In the genomic region with DNA sequence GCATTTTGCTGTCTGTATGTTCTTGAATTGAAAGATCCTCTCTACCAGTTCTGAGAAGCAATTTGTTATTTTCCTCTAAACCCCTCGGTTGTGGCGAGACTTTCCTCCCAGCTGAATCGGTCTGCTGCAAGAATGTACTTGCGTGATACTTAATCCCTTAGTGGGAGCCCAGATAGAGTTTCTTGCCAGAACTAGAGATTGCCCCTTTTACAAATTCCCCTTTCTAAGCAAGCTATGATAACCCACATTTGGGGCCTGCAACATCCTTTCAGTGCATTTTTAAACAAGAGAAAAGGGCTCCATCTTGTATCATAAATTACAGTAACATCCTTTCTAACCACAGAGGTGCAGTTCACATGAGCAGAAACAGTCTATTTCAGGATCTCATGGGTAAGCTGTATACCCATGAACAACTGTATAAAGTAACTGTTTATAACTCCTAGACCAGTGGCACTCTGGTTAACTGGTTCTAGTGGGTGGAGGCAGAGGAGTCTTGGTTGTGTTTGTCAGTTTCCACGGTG, we compare ENCODE assay signal across 8 cellular contexts.
DNase-seq lines count a peak whose midpoint lies in the region; ATAC-seq, FAIRE-seq and TF ChIP-seq lines count a peak whose summit lies in the region.

No MANE protein-coding gene starts in this region.

- WGBS in pancreas, 2 donors = 70% methylated on average over 5 of the region's 5 CpGs

- peak overlapping the region; percentile 95 for H3K27ac Mint-ChIP-seq in activated naive CD8-positive, alpha-beta T cell
- peak overlapping the region; percentile 98 for H3K27ac Mint-ChIP-seq in nephron progenitor cell

- peak overlapping the region; percentile 68 for H3K4me3 Mint-ChIP-seq in activated naive CD8-positive, alpha-beta T cell
- H3K4me3 Mint-ChIP-seq in nephron progenitor cell = peak overlapping the region; percentile 11

- H3K36me3 ChIP-seq in pancreas = no peaks in the 10 kb centered on the region

- no peaks in the 10 kb centered on the region for H3K27me3 Mint-ChIP-seq in activated naive CD8-positive, alpha-beta T cell
- H3K27me3 Mint-ChIP-seq in nephron progenitor cell (ENCODE audit: low read depth, poor library complexity) = peaks cover 3% of the 10 kb centered on the region

- no peaks in the 10 kb centered on the region for H3K9me3 Mint-ChIP-seq in activated naive CD8-positive, alpha-beta T cell (ENCODE audit: low read depth)
- no peaks in the 10 kb centered on the region for H3K9me3 Mint-ChIP-seq in nephron progenitor cell

- no peak overlapping the region for H3K27ac ChIP-seq in pancreas

- peaks cover 0 to 7% (median 0%) of the 10 kb centered on the region in 3 donors for H3K4me1 ChIP-seq in pancreas

- DNase-seq in nephron progenitor cell (no peak), NCI-H526 treated with DMSO at 0.1 percent for 48 hours (lab: John Stamatoyannopoulos, UW) (no peak), NCI-H1048 (lab: John Stamatoyannopoulos, UW) (no peak), inferior parietal cortex (ENCODE audit: extremely low spot score) (no peak), pancreas (no peak)

- no peaks in the 10 kb centered on the region for H3K36me3 Mint-ChIP-seq in activated naive CD8-positive, alpha-beta T cell
- H3K36me3 Mint-ChIP-seq in nephron progenitor cell (ENCODE audit: low read depth) = no peaks in the 10 kb centered on the region

- ATAC-seq in GM18498 (IDR thresholded peaks at IDR 0.05; ENCODE audit: unreplicated experiment) (peak; percentile 49), HG03175 (IDR thresholded peaks at IDR 0.05; ENCODE audit: unreplicated experiment) (peak; percentile 45), pancreas (no peak)

- intact Hi-C loops in pancreas (cut with DNase I) = no loop called here

- no peaks in the 10 kb centered on the region for H3K27me3 ChIP-seq in pancreas

- H3K4me1 Mint-ChIP-seq in activated naive CD8-positive, alpha-beta T cell (ENCODE audit: low read depth) = peaks cover 57% of the 10 kb centered on the region
- peaks cover 36% of the 10 kb centered on the region for H3K4me1 Mint-ChIP-seq in nephron progenitor cell

- no peak overlapping the region for H3K4me3 ChIP-seq in pancreas

- FAIRE-seq in pancreas (lab: Jason Lieb, UNC) = no peak

- TF ChIP-seq CTCF in nephron progenitor cell (IDR thresholded peaks at IDR 0.05) = no peak
- TF ChIP-seq CTCF in pancreas (IDR thresholded peaks at IDR 0.05) = no peak

- H3K9me3 ChIP-seq in pancreas = no peaks in the 10 kb centered on the region

Comparison
In these comparisons a context has a peak if more than half of its experiments do, and no peak if none do; other contexts are left out.
1. ATAC-seq: peak in GM18498 (single experiment) and HG03175 (single experiment); none in pancreas (0 of 4).